In the genomic region with DNA sequence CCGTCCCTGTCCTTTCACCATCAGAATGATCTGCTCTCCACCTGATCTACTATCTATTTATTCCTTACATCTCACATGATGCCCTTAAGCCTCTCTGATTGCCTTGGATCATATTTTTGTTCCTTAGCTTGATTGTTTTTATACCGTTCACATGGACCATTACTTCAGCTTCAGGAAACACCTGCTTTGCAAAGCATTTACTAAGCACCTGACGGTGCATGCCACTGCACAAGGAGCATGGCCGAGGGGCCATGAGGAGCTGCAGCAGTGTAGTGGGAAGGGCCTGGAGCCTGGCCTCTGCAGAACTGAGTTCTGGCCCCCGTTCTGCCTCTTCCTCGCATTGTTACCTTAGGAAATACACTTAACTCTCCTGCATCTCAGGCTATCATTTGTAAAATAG, we compare ENCODE assay signal across 21 cellular contexts.
DNase-seq lines count a peak whose midpoint lies in the region; ATAC-seq and FAIRE-seq lines count a peak whose summit lies in the region.
"Had no signal": no experiment of that assay in that cellular context is flagged by ENCODE, and none has a peak within 500 bp of the region (broad histone marks: within the 10 kb centered on the region; RNA-seq: fewer than 3 reads in every experiment).

No MANE protein-coding gene starts in this region.

- no peak for FAIRE-seq in GM19239 (lab: Jason Lieb, UNC)
- FAIRE-seq: G401.6, GM12891 had no signal

- H3K9me3 Mint-ChIP-seq in activated T-helper 17 cell treated with anti-CD3 and anti-CD28 coated beads, Interleukin-2, amount 50 U/mL, for 72 hours, result no peaks in the 10 kb centered on the region
- H3K9me3 Mint-ChIP-seq in naive B cell, result peaks cover 0 to 4% (median 0%) of the 10 kb centered on the region in 7 donors

- intact Hi-C loops in sciatic nerve (cut with DNase I), result no loop called here

- H3K27ac Mint-ChIP-seq in activated T-helper 17 cell treated with anti-CD3 and anti-CD28 coated beads, Interleukin-2, amount 50 U/mL, for 72 hours, result peak overlapping the region; percentile 9
- peak overlapping the region; percentile 6 to 81 (median 62) for H3K27ac Mint-ChIP-seq in naive B cell
- H3K27ac Mint-ChIP-seq: CD14-positive monocyte had no signal

- no peak for ATAC-seq in activated T-helper 17 cell treated with anti-CD3 and anti-CD28 coated beads, Interleukin-2, amount 50 U/mL, for 72 hours (replicated peaks)
- ATAC-seq in naive B cell (ENCODE audit: low read depth in 2 of 2) (peak; percentile 66 to 73), sciatic nerve (no peak), GM19455 (IDR thresholded peaks at IDR 0.05; ENCODE audit: unreplicated experiment) (no peak)

- H3K4me1 Mint-ChIP-seq in activated T-helper 17 cell treated with anti-CD3 and anti-CD28 coated beads, Interleukin-2, amount 50 U/mL, for 72 hours, result no peaks in the 10 kb centered on the region
- peaks cover 17 to 39% (median 28%) of the 10 kb centered on the region in 3 donors for H3K4me1 Mint-ChIP-seq in naive B cell
- H3K4me1 Mint-ChIP-seq: CD14-positive monocyte had no signal

- peak; percentile 34 for DNase-seq in NCI-H2227 (lab: John Stamatoyannopoulos, UW; ENCODE audit: unreplicated experiment)
- no peak for DNase-seq in NCI-H2227 treated with DMSO at 0.1 percent for 48 hours (lab: John Stamatoyannopoulos, UW)
- peak; percentile 7 for DNase-seq in naive B cell
- no peak for DNase-seq in sciatic nerve (ENCODE audit: low spot score)
- DNase-seq in stimulated activated naive CD4-positive, alpha-beta T cell treated with Interleukin-2 at 50 U/mL for 16 hours (lab: John Stamatoyannopoulos, UW), result no peak
- no peak for DNase-seq in GM19239 (ENCODE audit: insufficient read length, low spot score)
- DNase-seq: DMS79, GOT3, MG63, NCI-H1436, NCI-H2081, NCI-H69, Peyer's patch, Right ventricle myocardium superior, SK-N-SH, T-helper 1 cell had no signal

- H3K4me3 Mint-ChIP-seq in activated T-helper 17 cell treated with anti-CD3 and anti-CD28 coated beads, Interleukin-2, amount 50 U/mL, for 72 hours, result no peak overlapping the region
- H3K4me3 Mint-ChIP-seq in naive B cell, result peak overlapping the region in 7 of 8 donors; percentile 0 to 55 (median 37)
- H3K4me3 Mint-ChIP-seq: CD14-positive monocyte had no signal

- no peaks in the 10 kb centered on the region for H3K36me3 Mint-ChIP-seq in activated T-helper 17 cell treated with anti-CD3 and anti-CD28 coated beads, Interleukin-2, amount 50 U/mL, for 72 hours (ENCODE audit: low read depth)
- H3K36me3 Mint-ChIP-seq in naive B cell, result no peaks in the 10 kb centered on the region
- H3K36me3 Mint-ChIP-seq: CD14-positive monocyte had no signal

- no peaks in the 10 kb centered on the region for H3K27me3 Mint-ChIP-seq in activated T-helper 17 cell treated with anti-CD3 and anti-CD28 coated beads, Interleukin-2, amount 50 U/mL, for 72 hours
- no peaks in the 10 kb centered on the region for H3K27me3 Mint-ChIP-seq in naive B cell

Comparison
In these comparisons a context has a peak if more than half of its experiments do, and no peak if none do; other contexts are left out.
1. DNase-seq: peak in NCI-H2227 (single experiment) and naive B cell (single experiment); none in NCI-H2227 treated with DMSO at 0.1 percent for 48 hours (single experiment), sciatic nerve (single experiment), stimulated activated naive CD4-positive, alpha-beta T cell treated with Interleukin-2 at 50 U/mL for 16 hours (single experiment) and GM19239 (single experiment).
2. ATAC-seq: peak in naive B cell (2 of 2); none in activated T-helper 17 cell treated with anti-CD3 and anti-CD28 coated beads, Interleukin-2, amount 50 U/mL, for 72 hours (single experiment), sciatic nerve (single experiment) and GM19455 (single experiment).